ENCODE assay signal across 8 cellular contexts in the genomic region with DNA sequence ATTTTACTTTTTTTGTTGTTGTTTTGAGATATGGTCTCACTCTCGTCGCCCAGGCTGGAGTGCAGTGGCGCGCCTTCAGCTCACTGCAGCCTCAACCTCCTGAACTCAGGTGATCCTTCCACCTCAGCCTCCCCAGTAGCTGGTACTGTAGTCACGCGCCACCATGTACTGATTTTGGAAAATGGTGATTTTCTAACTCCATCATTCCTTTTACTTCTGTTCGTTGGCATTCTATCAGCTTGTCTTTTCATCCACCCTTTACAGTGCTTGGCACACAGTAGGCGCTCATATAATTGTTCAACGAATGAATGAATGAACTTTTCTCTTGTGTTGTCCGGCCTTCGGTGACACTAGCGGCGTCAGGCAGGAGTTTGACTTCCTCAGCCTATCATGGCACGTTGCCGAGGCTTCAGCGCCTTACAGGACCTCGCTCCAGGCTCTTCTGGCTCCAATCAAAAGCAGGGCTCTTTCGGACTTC. TPM values are rescaled to one million over a fixed set of nuclear protein-coding genes. Genes with fewer than 3 reads are reported as not detected.
A peak's percentile ranks its signal among the peaks of the same experiment; 100 is the strongest.
DNase-seq lines count a peak whose midpoint lies in the region; ATAC-seq, FAIRE-seq and TF ChIP-seq lines count a peak whose summit lies in the region.

No MANE protein-coding gene starts in this region.

- no peak overlapping the region; the same call in 1 of the 2 replicates for H3K27ac ChIP-seq in SJCRH30
- H3K27ac ChIP-seq in esophagus muscularis mucosa (replicated peaks in 1 of 4) = peak overlapping the region; percentile 86 to 98 (median 89)
- peak overlapping the region; percentile 87 to 89 for H3K27ac ChIP-seq in prostate gland

- H3K9me3 ChIP-seq in SJCRH30 (replicated peaks) (no peaks in the 10 kb centered on the region), esophagus muscularis mucosa (no peaks in the 10 kb centered on the region), prostate gland (no peaks in the 10 kb centered on the region)

- TF ChIP-seq EP300 in esophagus muscularis mucosa (IDR thresholded peaks at IDR 0.05) = no peak

- TF ChIP-seq POLR2A in esophagus muscularis mucosa (IDR thresholded peaks at IDR 0.05; ENCODE audit: low read depth) (no peak), prostate gland (IDR thresholded peaks at IDR 0.05) (no peak)

- no peak for TF ChIP-seq CTCF in GM12864 (IDR thresholded peaks at IDR 0.05; ENCODE audit: low read depth, low read length, missing control alignments)
- no peak for TF ChIP-seq CTCF in esophagus muscularis mucosa (IDR thresholded peaks at IDR 0.05)
- no peak for TF ChIP-seq CTCF in prostate gland (IDR thresholded peaks at IDR 0.05)

- H3K4me1 ChIP-seq in SJCRH30 (peaks cover 13% of the 10 kb centered on the region), esophagus muscularis mucosa (peaks cover 7 to 34% (median 33%) of the 10 kb centered on the region in 4 donors), prostate gland (replicated peaks) (peaks cover 4% of the 10 kb centered on the region)

- H3K27me3 ChIP-seq in SJCRH30 (no peaks in the 10 kb centered on the region), esophagus muscularis mucosa (no peaks in the 10 kb centered on the region), prostate gland (replicated peaks; ENCODE audit: insufficient read depth) (no peaks in the 10 kb centered on the region)

- H3K4me3 ChIP-seq in GM12864 (ENCODE audit: low read depth, low read length) (peak overlapping the region; percentile 92), SJCRH30 (peak overlapping the region; percentile 80), esophagus muscularis mucosa (peak overlapping the region; percentile 68 to 88 (median 72)), prostate gland (peak overlapping the region; percentile 55 to 82)

- peak; percentile 97 for DNase-seq in GM12864 (ENCODE audit: low read depth)
- no peak for DNase-seq in SJCRH30
- no peak for DNase-seq in esophagus muscularis mucosa (ENCODE audit: extremely low spot score)
- DNase-seq in prostate gland (ENCODE audit: low spot score) = no peak
- no peak for DNase-seq in DMS153 treated with DMSO at 0.1 percent for 48 hours (lab: John Stamatoyannopoulos, UW; ENCODE audit: unreplicated experiment)
- no peak for DNase-seq in SKM-1 treated with dmso at 0.1 percent for 144 hours (lab: John Stamatoyannopoulos, UW; ENCODE audit: unreplicated experiment)
- no peak for DNase-seq in urothelium cell line (ENCODE audit: low spot score)

- no peak for ATAC-seq in GM19351 (IDR thresholded peaks at IDR 0.05; ENCODE audit: unreplicated experiment)

- intact Hi-C loops in esophagus muscularis mucosa (cut with DNase I) (no loop called here), prostate gland (cut with DNase I) (no loop called here)

- no peak for FAIRE-seq in urothelium cell line (lab: Jason Lieb, UNC)

- H3K36me3 ChIP-seq in SJCRH30 = peaks cover 6% of the 10 kb centered on the region
- no peaks in the 10 kb centered on the region for H3K36me3 ChIP-seq in esophagus muscularis mucosa
- no peaks in the 10 kb centered on the region for H3K36me3 ChIP-seq in prostate gland

- WGBS in esophagus muscularis mucosa = 36% methylated on average over 18 of the region's 18 CpGs
- 39% methylated on average over 18 of the region's 18 CpGs for WGBS in prostate gland

RNA-seq across cellular contexts. Expression of a gene that starts 0.4 kb away (rescaled TPM):
- total RNA-seq in SJCRH30 (2014; rRNA removed; shearing (Covaris generic)) = 210 and 236 TPM in 2 replicates
- total RNA-seq in esophagus muscularis mucosa = 10 to 100 TPM; 22.0 to 80.8 (median 43.5) TPM
- 10 to 100 TPM; 16.9 to 25.6 TPM for total RNA-seq in prostate gland

RNA-seq across cellular contexts. Expression of a gene that starts 19.3 kb away (rescaled TPM):
- total RNA-seq in SJCRH30 (2014; rRNA removed; shearing (Covaris generic)) = 175 and 185 TPM in 2 replicates
- total RNA-seq in esophagus muscularis mucosa (100 to 1,000 TPM; 102 to 129 (median 106) TPM), prostate gland (10 to 100 TPM; 71.3 to 72.0 TPM)

RNA-seq across cellular contexts. Expression of a gene that starts 50.3 kb away (rescaled TPM):
- total RNA-seq in SJCRH30 (2014; rRNA removed; shearing (Covaris generic)) = 54.6 and 60.1 TPM in 2 replicates
- total RNA-seq in esophagus muscularis mucosa = 10 to 100 TPM; 29.4 to 46.9 (median 42.8) TPM
- 10 to 100 TPM; 50.0 to 77.5 TPM for total RNA-seq in prostate gland
